Comparison of ENCODE assay signal across 8 cellular contexts in genomic region chr4:71009796-71010588, GRCh38. TPM values are rescaled to one million over a fixed set of nuclear protein-coding genes. Genes with fewer than 3 reads are reported as not detected.
DNase-seq lines count a peak whose midpoint lies in the region; ATAC-seq, FAIRE-seq and TF ChIP-seq lines count a peak whose summit lies in the region.

No MANE protein-coding gene starts in this region.

- H3K9me3 ChIP-seq in SU-DHL-6 (ENCODE audit: insufficient read depth, low read length) = no peaks in the 10 kb centered on the region
- no peaks in the 10 kb centered on the region for H3K9me3 ChIP-seq in pancreas

- no peak overlapping the region for H2AFZ ChIP-seq in SU-DHL-6 (ENCODE audit: low read depth, low read length, severe bottlenecking)

- ATAC-seq in GM18868 (IDR thresholded peaks at IDR 0.05; ENCODE audit: unreplicated experiment) = peak; percentile 37
- ATAC-seq in pancreas = peak in 3 of 4 donors; percentile 66 to 80 (median 77)

- no peaks in the 10 kb centered on the region for H3K4me1 ChIP-seq in pancreas

- peak overlapping the region; percentile 5 for H3K4me2 ChIP-seq in SU-DHL-6 (ENCODE audit: low read depth, low read length, poor library complexity, severe bottlenecking)

- peaks cover 69% of the 10 kb centered on the region for H3K79me2 ChIP-seq in SU-DHL-6 (ENCODE audit: insufficient read depth, low read length)

- peaks cover 22% of the 10 kb centered on the region; the same call in 1 of the 2 replicates for H3F3A ChIP-seq in SU-DHL-6 (ENCODE audit: insufficient read depth)

- H3K4me3 ChIP-seq in SU-DHL-6 (ENCODE audit: insufficient read depth, low read length, poor library complexity, severe bottlenecking) = no peak overlapping the region
- H3K4me3 ChIP-seq in pancreas = no peak overlapping the region

- FAIRE-seq in pancreas (lab: Jason Lieb, UNC) = no peak

- WGBS in pancreas, 2 donors = 4 to 5% methylated on average over 3 of the region's 3 CpGs

- no peaks in the 10 kb centered on the region for H3K9me2 ChIP-seq in SU-DHL-6 (replicated peaks; ENCODE audit: insufficient read depth, low read length)

- peak; percentile 38 for TF ChIP-seq CTCF in SU-DHL-6 (IDR thresholded peaks at IDR 0.05; ENCODE audit: insufficient read depth, low read length, poor library complexity, severe bottlenecking)
- peak; percentile 25 to 65 (median 46) for TF ChIP-seq CTCF in pancreas (IDR thresholded peaks at IDR 0.05)

- H3K27me3 ChIP-seq in SU-DHL-6 (ENCODE audit: low read length) (no peaks in the 10 kb centered on the region), pancreas (no peaks in the 10 kb centered on the region)

- intact Hi-C loops in pancreas (cut with DNase I) = loop anchor here in 1 of 3 donors (10.0 kb wide), 1 partner anchor 365 kb away; no protein-coding TSS in a partner anchor

- H4K20me1 ChIP-seq in SU-DHL-6 (ENCODE audit: low read depth, low read length) = no peaks in the 10 kb centered on the region

- H3K27ac ChIP-seq in SU-DHL-6 (ENCODE audit: low read depth, low read length) (no peak overlapping the region), pancreas (no peak overlapping the region)

- no peak overlapping the region for H3K9ac ChIP-seq in SU-DHL-6 (ENCODE audit: low read length)

- H3K36me3 ChIP-seq in SU-DHL-6 (ENCODE audit: low read length) (peaks cover 4% of the 10 kb centered on the region; the same call in 1 of the 2 replicates), pancreas (no peaks in the 10 kb centered on the region)

- DNase-seq in D341Med (ENCODE audit: low spot score) = peak; percentile 38
- DNase-seq in HPDE6-E6E7 (ENCODE audit: extremely low spot score) = peak; percentile 25
- DNase-seq in fibroblast of gingiva (ENCODE audit: low read depth) = peak; percentile 38
- no peak for DNase-seq in pancreas
- DNase-seq in activated CD8-positive, alpha-beta memory T cell treated with anti-CD3 and anti-CD28 coated beads for 24 hours = no peak
- no peak for DNase-seq in DMS79 treated with DMSO at 0.1 percent for 48 hours (lab: John Stamatoyannopoulos, UW)

RNA-seq across cellular contexts. Expression of gene DCK, which starts 16.5 kb away (rescaled TPM):
- 1 to 10 TPM; 1.7 to 8.9 (median 4.1) TPM for total RNA-seq in pancreas
- polyA plus RNA-seq in pancreas = 1 to 10 TPM; 3.1 to 8.1 TPM

Comparison
In these comparisons a context has a peak if more than half of its experiments do, and no peak if none do; other contexts are left out.
1. DNase-seq: peak in D341Med (single experiment), HPDE6-E6E7 (single experiment) and fibroblast of gingiva (single experiment); none in pancreas (0 of 6), activated CD8-positive, alpha-beta memory T cell treated with anti-CD3 and anti-CD28 coated beads for 24 hours (single experiment) and DMS79 treated with DMSO at 0.1 percent for 48 hours (single experiment).